In genomic region chr17:3762922-3763776, GRCh38 we compare ENCODE assay signal across 10 cellular contexts. TPM values are rescaled to one million over a fixed set of nuclear protein-coding genes. Genes with fewer than 3 reads are reported as not detected.
DNase-seq lines count a peak whose midpoint lies in the region; ATAC-seq, FAIRE-seq and TF ChIP-seq lines count a peak whose summit lies in the region.
"Had no signal": no experiment of that assay in that cellular context is flagged by ENCODE, and none has a peak within 500 bp of the region (broad histone marks: within the 10 kb centered on the region; RNA-seq: fewer than 3 reads in every experiment).

No MANE protein-coding gene starts in this region.

- no peak overlapping the region for H3K4me3 ChIP-seq in K562

- DNase-seq in GM10266 (ENCODE audit: extremely low spot score) (peak; percentile 83), GM19239 (ENCODE audit: insufficient read length, low spot score) (peak; percentile 76), K562 (ENCODE audit: extremely low read depth in 1 of 4, low spot score in 3 of 4) (no peak), COR-L47 (lab: John Stamatoyannopoulos, UW) (no peak), NCI-H345 (lab: John Stamatoyannopoulos, UW) (no peak)
- DNase-seq: IMR-90, small intestine had no signal

- peaks cover 7 to 12% of the 10 kb centered on the region in 2 experiments; a peak in 4 of 5 replicates for H3K4me1 ChIP-seq in K562 (replicated peaks in 1 of 2; ENCODE audit: control insufficient read depth in 2 of 2, insufficient read depth in 2 of 2, low read length in 2 of 2)

- H3K27ac ChIP-seq in K562 (ENCODE audit: extremely low read depth, low read depth, low read length): no peak overlapping the region

- no peak overlapping the region for H3K4me2 ChIP-seq in K562 (ENCODE audit: insufficient read depth, low read length)

- POLR2A ChIA-PET in K562 (lab: Yijun Ruan, JAX): interaction anchor here (0.6 kb wide), 1 partner anchor 83 kb away, joined by 4 read pairs; no protein-coding TSS in a partner anchor

- no peaks in the 10 kb centered on the region for H3K79me2 ChIP-seq in K562 (ENCODE audit: control insufficient read depth, insufficient read depth, low read length)

- BruUV-seq in K562 (replicated peaks; lab: Mats Ljungman, UMichigan): no TSS peak

- no peak overlapping the region for H3K9ac ChIP-seq in K562 (ENCODE audit: insufficient read depth in 1 of 2, low read depth in 2 of 2, low read length in 2 of 2)

- H4K20me1 ChIP-seq in K562 (replicated peaks; ENCODE audit: control insufficient read depth, insufficient read depth, low read length): no peaks in the 10 kb centered on the region

- intact Hi-C loops in K562 (cut with micrococcal nuclease): no loop called here

- FAIRE-seq in GM19239 (lab: Jason Lieb, UNC) (peak; percentile 100), K562 (lab: Jason Lieb, UNC) (no peak)
- FAIRE-seq: small intestine had no signal

- ATAC-seq in HG03520 (IDR thresholded peaks at IDR 0.05; ENCODE audit: unreplicated experiment) (peak; percentile 61), K562 (no peak), esophagus mucosa (no peak), GM21526 (IDR thresholded peaks at IDR 0.05; ENCODE audit: low FRiP score, unreplicated experiment) (no peak)

- no peak for TF ChIP-seq POLR2A in K562 (conservative IDR thresholded peaks at IDR 0.05)

- 51% methylated on average over 10 of the region's 14 CpGs for WGBS in K562 (ENCODE audit: insufficient coverage, low coverage, missing lambda C conversion rate)

- CTCF ChIA-PET in K562 (lab: Yijun Ruan, JAX; ENCODE audit: low intra/inter-chr PET ratio): no interaction called here

- no peak overlapping the region for H2AFZ ChIP-seq in K562 (ENCODE audit: low read depth, low read length)

- TF ChIP-seq RAD21 in K562 (CRISPR knock-in tag; conservative IDR thresholded peaks at IDR 0.05 in 1 of 2, IDR thresholded peaks at IDR 0.05 in 1 of 2): no peak

- no peaks in the 10 kb centered on the region for H3K9me3 ChIP-seq in K562 (replicated peaks; ENCODE audit: control insufficient read depth, insufficient read depth, low read depth, low read length)

- H3K27me3 ChIP-seq in K562 (ENCODE audit: control insufficient read depth in 2 of 2, insufficient read depth in 2 of 2, low read length in 2 of 2): no peaks in the 10 kb centered on the region

- TF ChIP-seq CTCF in GM10266 (IDR thresholded peaks at IDR 0.05; ENCODE audit: control insufficient read depth, insufficient read depth, low read depth, missing control alignments) (no peak), K562 (IDR thresholded peaks at IDR 0.05 in 2 of 3, conservative IDR thresholded peaks at IDR 0.05 in 1 of 3; ENCODE audit: insufficient read depth in 2 of 3, low read depth in 1 of 3, low read length in 3 of 3) (no peak)

- TF ChIP-seq EP300 in K562 (IDR thresholded peaks at IDR 0.05; ENCODE audit: low read length): no peak

- H3K36me3 ChIP-seq in K562 (ENCODE audit: control insufficient read depth, insufficient read depth, low read length): no peaks in the 10 kb centered on the region

- H3K9me1 ChIP-seq in K562 (ENCODE audit: control insufficient read depth, insufficient read depth, low read length): no peaks in the 10 kb centered on the region

- in situ Hi-C loops in K562 (cut with MboI): no loop called here

TF ChIP-seq in K562, 482 proteins besides CTCF, POLR2A, EP300 and RAD21:
- TF ChIP-seq MTA3 (IDR thresholded peaks at IDR 0.05; ENCODE audit: borderline replicate concordance) (no peak), ZNF24 (IDR thresholded peaks at IDR 0.05) (peak; percentile 93)

RNA-seq across cellular contexts. Expression of gene ITGAE, which starts 37.8 kb away (rescaled TPM):
- total RNA-seq in K562 (2011; cell fraction: chromatin; rRNA removed; ENCODE audit: low replicate concordance): 17.8 and 20.9 TPM in 2 replicates
- total RNA-seq in K562 (2011; cell fraction: nucleolus; rRNA removed): 14.1 and 16.8 TPM in 2 replicates
- 18.1 and 21.6 TPM in 2 replicates for total RNA-seq in K562 (2011; cell fraction: nucleoplasm; rRNA removed)
- total RNA-seq in K562 (2014; rRNA removed) (14.8 and 24.2 TPM in 2 replicates), K562 (2014; rRNA removed; fragmentation: Illumina TruSeq; extraction: Trizol) (19.8 and 20.1 TPM in 2 replicates), K562 (2015; rRNA removed; fragmentation: Illumina TruSeq; extraction: Trizol) (23.0 and 27.0 TPM in 2 replicates), K562 (2021) (17.0 and 18.5 TPM in 2 replicates), esophagus mucosa (19.4 TPM)
- polyA plus RNA-seq in K562 (2011; rRNA removed) (45.3 and 49.9 TPM in 2 replicates), K562 (2014; fragmentation: Illumina TruSeq; extraction: Trizol) (18.2 and 19.3 TPM in 2 replicates), K562 (2014; fragmentation: Nextera tagmentation; extraction: Ambion mirVana) (100 to 1,000 TPM; 151 to 160 TPM), K562 (2014; rRNA removed) (27.6 and 33.3 TPM in 2 replicates)
- 18.5 and 26.8 TPM in 2 replicates for polyA plus RNA-seq in K562 (2011; cell fraction: cytosol; rRNA removed)
- polyA plus RNA-seq in K562 (2011; cell fraction: nucleus; rRNA removed): 19.2 and 31.3 TPM in 2 replicates
- polyA plus RNA-seq in K562 (2012): 18.3 and 39.8 TPM in 2 replicates
- polyA minus RNA-seq in K562 (2011; rRNA and poly(A)+ RNA removed): 6.7 and 9.9 TPM in 2 replicates
- 3.2 and 4.3 TPM in 2 replicates for polyA minus RNA-seq in K562 (2011; cell fraction: cytosol; rRNA and poly(A)+ RNA removed)
- 5.3 and 7.1 TPM in 2 replicates for polyA minus RNA-seq in K562 (2011; cell fraction: nucleus; rRNA and poly(A)+ RNA removed)

RNA-seq across cellular contexts. Expression of gene HASPIN, which starts 39.4 kb away (rescaled TPM):
- total RNA-seq in K562 (2011; cell fraction: chromatin; rRNA removed; ENCODE audit: low replicate concordance): 12.9 and 20.9 TPM in 2 replicates
- 13.8 and 17.3 TPM in 2 replicates for total RNA-seq in K562 (2011; cell fraction: nucleolus; rRNA removed)
- total RNA-seq in K562 (2011; cell fraction: nucleoplasm; rRNA removed): 10.5 and 14.7 TPM in 2 replicates
- total RNA-seq in K562 (2014; rRNA removed): 12.1 and 14.5 TPM in 2 replicates
- total RNA-seq in K562 (2014; rRNA removed; fragmentation: Illumina TruSeq; extraction: Trizol): 10.2 and 10.6 TPM in 2 replicates
- total RNA-seq in K562 (2015; rRNA removed; fragmentation: Illumina TruSeq; extraction: Trizol): 9.9 and 11.0 TPM in 2 replicates
- 12.9 and 13.5 TPM in 2 replicates for total RNA-seq in K562 (2021)
- 5.9 and 9.0 TPM in 2 replicates for polyA plus RNA-seq in K562 (2011; rRNA removed)
- polyA plus RNA-seq in K562 (2011; cell fraction: cytosol; rRNA removed): 5.1 and 9.0 TPM in 2 replicates
- polyA plus RNA-seq in K562 (2011; cell fraction: nucleus; rRNA removed): 3.7 and 4.1 TPM in 2 replicates
- polyA plus RNA-seq in K562 (2012): 6.1 and 6.2 TPM in 2 replicates
- polyA plus RNA-seq in K562 (2014; fragmentation: Illumina TruSeq; extraction: Trizol): 9.5 and 11.0 TPM in 2 replicates
- polyA plus RNA-seq in K562 (2014; fragmentation: Nextera tagmentation; extraction: Ambion mirVana): under 1 TPM; 0.81 to 0.87 TPM
- 7.1 and 7.2 TPM in 2 replicates for polyA plus RNA-seq in K562 (2014; rRNA removed)
- 13.5 and 16.4 TPM in 2 replicates for polyA minus RNA-seq in K562 (2011; rRNA and poly(A)+ RNA removed)
- polyA minus RNA-seq in K562 (2011; cell fraction: cytosol; rRNA and poly(A)+ RNA removed): 9.4 and 11.0 TPM in 2 replicates
- polyA minus RNA-seq in K562 (2011; cell fraction: nucleus; rRNA and poly(A)+ RNA removed): 5.8 and 9.4 TPM in 2 replicates
- 3.4 TPM for total RNA-seq in esophagus mucosa

Comparison
In these comparisons a context has a peak if more than half of its experiments do, and no peak if none do; other contexts are left out.
1. DNase-seq: peak in GM10266 (single experiment) and GM19239 (single experiment); none in K562 (0 of 4), COR-L47 (single experiment) and NCI-H345 (single experiment).